In genomic region chr4:41882622-41883347, GRCh38 we compare ENCODE assay signal across 8 cellular contexts. TPM values are rescaled to one million over a fixed set of nuclear protein-coding genes. Genes with fewer than 3 reads are reported as not detected.
DNase-seq lines count a peak whose midpoint lies in the region; ATAC-seq and TF ChIP-seq lines count a peak whose summit lies in the region.

No MANE protein-coding gene starts in this region.

- DNase-seq in AG04449 (ENCODE audit: low read depth, low spot score) (no peak), SK-MEL-5 (ENCODE audit: low read depth, low spot score) (peak; percentile 36), left ventricle myocardium inferior (no peak), OCI-M2 (lab: John Stamatoyannopoulos, UW; ENCODE audit: unreplicated experiment) (no peak)

- H3K9me3 ChIP-seq in left ventricle myocardium inferior (replicated peaks) (no peaks in the 10 kb centered on the region), skeletal muscle tissue (ENCODE audit: control insufficient read depth in 3 of 3, low read length in 3 of 3) (no peaks in the 10 kb centered on the region)

- H3K27me3 ChIP-seq in left ventricle myocardium inferior (ENCODE audit: low read depth) (peaks cover 100% of the 10 kb centered on the region), skeletal muscle tissue (ENCODE audit: control insufficient read depth in 3 of 3, insufficient read depth in 3 of 3, low read length in 3 of 3) (peaks cover 47 to 54% (median 47%) of the 10 kb centered on the region in 3 donors)

- no peak overlapping the region for H3K27ac Mint-ChIP-seq in activated naive CD8-positive, alpha-beta T cell

- in situ Hi-C loops in SK-MEL-5 (cut with HindIII; ENCODE audit: low pct_unique_long_range_greater_than_20kb, low sequenced_read_pairs), result no loop called here

- no peaks in the 10 kb centered on the region for H3K36me3 Mint-ChIP-seq in activated naive CD8-positive, alpha-beta T cell

- ATAC-seq in GM18868 (IDR thresholded peaks at IDR 0.05; ENCODE audit: unreplicated experiment), result peak; percentile 88
- ATAC-seq in HG03565 (IDR thresholded peaks at IDR 0.05; ENCODE audit: unreplicated experiment), result peak; percentile 70

- CTCF ChIA-PET in AG04449 (lab: Yijun Ruan, JAX), result interaction anchor here (0.6 to 10.8 kb wide), 16 partner anchors 9 to 626 kb away, joined by 3 to 147 read pairs (median 4); partner anchors contain the start of genes PHOX2B, TMEM33 and UCHL1

- peaks cover 32% of the 10 kb centered on the region for H3K27me3 Mint-ChIP-seq in activated naive CD8-positive, alpha-beta T cell

- no peak overlapping the region for H3K4me3 ChIP-seq in AG04449 (ENCODE audit: low read depth, low read length)
- peak overlapping the region; percentile 58 for H3K4me3 ChIP-seq in left ventricle myocardium inferior
- peak overlapping the region; percentile 52 to 59 (median 52) for H3K4me3 ChIP-seq in skeletal muscle tissue (ENCODE audit: low read length in 3 of 3)

- peaks cover 16% of the 10 kb centered on the region for H3K4me1 Mint-ChIP-seq in activated naive CD8-positive, alpha-beta T cell (ENCODE audit: low read depth)

- H3K9ac ChIP-seq in skeletal muscle tissue (ENCODE audit: low read depth in 1 of 3, low read length in 3 of 3), result no peak overlapping the region

- peak overlapping the region; percentile 75 for H3K4me3 Mint-ChIP-seq in activated naive CD8-positive, alpha-beta T cell

- H3K36me3 ChIP-seq in left ventricle myocardium inferior, result no peaks in the 10 kb centered on the region
- H3K36me3 ChIP-seq in skeletal muscle tissue (ENCODE audit: control insufficient read depth in 3 of 3, insufficient read depth in 3 of 3, low read length in 3 of 3), result no peaks in the 10 kb centered on the region

- H3K27ac ChIP-seq in left ventricle myocardium inferior (replicated peaks) (no peak overlapping the region), skeletal muscle tissue (ENCODE audit: low read depth, low read length) (no peak overlapping the region)

- no peaks in the 10 kb centered on the region for H3K9me3 Mint-ChIP-seq in activated naive CD8-positive, alpha-beta T cell (ENCODE audit: low read depth)

- peaks cover 36% of the 10 kb centered on the region for H3K4me1 ChIP-seq in left ventricle myocardium inferior
- peaks cover 20 to 25% (median 21%) of the 10 kb centered on the region in 3 donors for H3K4me1 ChIP-seq in skeletal muscle tissue (ENCODE audit: control insufficient read depth in 3 of 3, insufficient read depth in 3 of 3, low read length in 3 of 3)

- intact Hi-C loops in left ventricle myocardium inferior (cut with micrococcal nuclease), result no loop called here

- POLR2A ChIA-PET in AG04449 (lab: Yijun Ruan, JAX), result no interaction called here

- TF ChIP-seq CTCF in AG04449 (IDR thresholded peaks at IDR 0.05; ENCODE audit: insufficient read depth, low read length, missing control alignments) (peak; percentile 83), left ventricle myocardium inferior (IDR thresholded peaks at IDR 0.05; ENCODE audit: borderline replicate concordance) (peak; percentile 97)

RNA-seq across cellular contexts. Expression of gene TMEM33, which starts 52.4 kb away (rescaled TPM):
- total RNA-seq in SK-MEL-5 (2014; rRNA removed; shearing (Covaris generic)), result 167 and 171 TPM in 2 replicates
- polyA plus RNA-seq in SK-MEL-5 (2015; cell fraction: cytosol; rRNA removed), result 99.1 and 112 TPM in 2 replicates
- polyA plus RNA-seq in SK-MEL-5 (2015; cell fraction: nucleus; rRNA removed), result 26.8 and 28.1 TPM in 2 replicates
- total RNA-seq in left ventricle myocardium inferior, result 22.5 TPM
- total RNA-seq in skeletal muscle tissue, result 16.2 TPM
